Comparison of ENCODE assay signal across 8 cellular contexts in the genomic region with DNA sequence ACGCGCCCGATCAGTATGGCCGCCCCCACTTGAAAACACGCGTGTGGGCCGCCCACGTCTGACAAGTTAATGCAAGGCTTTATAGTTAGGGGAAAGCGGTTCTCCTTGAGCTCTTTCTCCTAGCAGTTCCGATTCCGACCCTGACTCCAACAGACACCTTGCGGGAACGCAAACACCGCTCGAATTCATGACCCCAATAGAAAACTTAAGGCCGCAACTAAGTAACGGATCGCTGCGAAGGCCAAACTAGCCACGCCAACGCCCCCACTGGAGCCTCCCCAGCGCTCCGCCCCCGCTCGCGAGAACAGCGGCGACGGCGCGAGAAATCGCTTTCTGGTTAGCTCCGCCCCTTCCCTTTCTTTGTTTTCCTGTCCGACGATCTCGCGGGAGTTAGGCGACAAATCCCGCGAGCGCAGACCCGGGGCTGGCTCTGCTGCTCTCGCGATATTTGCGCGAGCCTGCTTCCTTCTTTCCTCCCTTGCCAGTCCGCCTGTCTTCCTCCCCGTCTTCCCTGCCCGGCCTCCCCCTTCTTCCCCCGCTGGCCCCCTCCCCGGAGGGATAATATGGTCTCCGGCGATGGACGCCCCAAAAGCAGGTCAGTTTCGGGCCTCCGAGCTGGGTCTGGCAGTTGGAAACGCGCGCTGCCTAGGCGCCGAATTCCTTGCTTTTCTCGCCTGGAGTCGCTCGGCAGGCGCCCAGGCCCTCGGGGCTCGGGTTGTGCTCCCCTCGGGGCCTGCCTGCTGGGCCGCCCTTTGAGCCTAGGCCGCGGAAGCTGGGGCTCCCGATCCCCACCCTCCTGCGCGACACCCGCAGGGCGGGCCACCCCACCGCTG.
A peak's percentile ranks its signal among the peaks of the same experiment; 100 is the strongest.
DNase-seq lines count a peak whose midpoint lies in the region; ATAC-seq and FAIRE-seq lines count a peak whose summit lies in the region.

A gene with protein sequence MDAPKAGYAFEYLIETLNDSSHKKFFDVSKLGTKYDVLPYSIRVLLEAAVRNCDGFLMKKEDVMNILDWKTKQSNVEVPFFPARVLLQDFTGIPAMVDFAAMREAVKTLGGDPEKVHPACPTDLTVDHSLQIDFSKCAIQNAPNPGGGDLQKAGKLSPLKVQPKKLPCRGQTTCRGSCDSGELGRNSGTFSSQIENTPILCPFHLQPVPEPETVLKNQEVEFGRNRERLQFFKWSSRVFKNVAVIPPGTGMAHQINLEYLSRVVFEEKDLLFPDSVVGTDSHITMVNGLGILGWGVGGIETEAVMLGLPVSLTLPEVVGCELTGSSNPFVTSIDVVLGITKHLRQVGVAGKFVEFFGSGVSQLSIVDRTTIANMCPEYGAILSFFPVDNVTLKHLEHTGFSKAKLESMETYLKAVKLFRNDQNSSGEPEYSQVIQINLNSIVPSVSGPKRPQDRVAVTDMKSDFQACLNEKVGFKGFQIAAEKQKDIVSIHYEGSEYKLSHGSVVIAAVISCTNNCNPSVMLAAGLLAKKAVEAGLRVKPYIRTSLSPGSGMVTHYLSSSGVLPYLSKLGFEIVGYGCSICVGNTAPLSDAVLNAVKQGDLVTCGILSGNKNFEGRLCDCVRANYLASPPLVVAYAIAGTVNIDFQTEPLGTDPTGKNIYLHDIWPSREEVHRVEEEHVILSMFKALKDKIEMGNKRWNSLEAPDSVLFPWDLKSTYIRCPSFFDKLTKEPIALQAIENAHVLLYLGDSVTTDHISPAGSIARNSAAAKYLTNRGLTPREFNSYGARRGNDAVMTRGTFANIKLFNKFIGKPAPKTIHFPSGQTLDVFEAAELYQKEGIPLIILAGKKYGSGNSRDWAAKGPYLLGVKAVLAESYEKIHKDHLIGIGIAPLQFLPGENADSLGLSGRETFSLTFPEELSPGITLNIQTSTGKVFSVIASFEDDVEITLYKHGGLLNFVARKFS (plus strand): TSS at position 455 of the 833 bp plus-strand sequence. CDS start 122 bp downstream, at position 577.

- H3K4me3 Mint-ChIP-seq in effector memory CD8-positive, alpha-beta T cell, result peak within 1 kb of the TSS; percentile 86 to 99

- H3K27ac Mint-ChIP-seq in effector memory CD8-positive, alpha-beta T cell, result peak within 1 kb of the TSS; percentile 85 to 94

- peak; percentile 74 for FAIRE-seq in HTR-8/SVneo (lab: Jason Lieb, UNC)

- H3K36me3 Mint-ChIP-seq in effector memory CD8-positive, alpha-beta T cell (ENCODE audit: insufficient read depth), result peaks cover 34% of the 10 kb centered on the region

- peak; percentile 97 for DNase-seq in COLO668 (lab: John Stamatoyannopoulos, UW; ENCODE audit: unreplicated experiment)
- DNase-seq in HTR-8/SVneo (ENCODE audit: insufficient read length, low spot score), result peak; percentile 93
- DNase-seq in NOMO-1 treated with dmso at 0.1 percent for 144 hours (lab: John Stamatoyannopoulos, UW; ENCODE audit: unreplicated experiment), result peak; percentile 99
- DNase-seq in activated CD8-positive, alpha-beta memory T cell treated with anti-CD3 and anti-CD28 coated beads for 48 hours (ENCODE audit: low read depth in 2 of 3, low spot score in 2 of 3), result peak; percentile 87 to 94 (median 94)
- DNase-seq in effector memory CD8-positive, alpha-beta T cell, result peak; percentile 97 to 99 (median 98)
- peak; percentile 100 for DNase-seq in medulla oblongata (ENCODE audit: extremely low spot score)
- DNase-seq in stimulated activated CD8-positive, alpha-beta memory T cell treated with anti-CD3 and anti-CD28 coated beads, Interleukin-12 subunit alpha, Interleukin-12 subunit beta, amount 100 ng/mL, for 1 hour (ENCODE audit: low read depth), result peak; percentile 93

- ATAC-seq in GM21367 (IDR thresholded peaks at IDR 0.05; ENCODE audit: unreplicated experiment), result peak; percentile 62
- ATAC-seq in effector memory CD8-positive, alpha-beta T cell (replicated peaks), result peak; percentile 87

- no peaks in the 10 kb centered on the region for H3K9me3 Mint-ChIP-seq in effector memory CD8-positive, alpha-beta T cell

- peaks cover 22 to 45% of the 10 kb centered on the region in 2 donors for H3K4me1 Mint-ChIP-seq in effector memory CD8-positive, alpha-beta T cell (ENCODE audit: low read depth in 2 of 2)

- peaks cover 5 to 6% of the 10 kb centered on the region in 2 donors for H3K27me3 Mint-ChIP-seq in effector memory CD8-positive, alpha-beta T cell

Comparison
In these comparisons a context has a peak if more than half of its experiments do, and no peak if none do; other contexts are left out.
1. Peak in every context shown above with its lines: DNase-seq and ATAC-seq.